1 cellular context compared by ENCODE assay signal in genomic region chr22:40857309-40857851, GRCh38.
TF ChIP-seq lines count a peak whose summit lies in the region.

No MANE protein-coding gene starts in this region.

TF ChIP-seq in endothelial cell of umbilical vein, 7 proteins besides CTCF, POLR2A, EP300 and RAD21:
- TF ChIP-seq, protein P1, sequence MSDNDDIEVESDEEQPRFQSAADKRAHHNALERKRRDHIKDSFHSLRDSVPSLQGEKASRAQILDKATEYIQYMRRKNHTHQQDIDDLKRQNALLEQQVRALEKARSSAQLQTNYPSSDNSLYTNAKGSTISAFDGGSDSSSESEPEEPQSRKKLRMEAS (IDR thresholded peaks at IDR 0.05; ENCODE audit: insufficient read depth, insufficient read length), result no peak
- TF ChIP-seq FOS (IDR thresholded peaks at IDR 0.05; ENCODE audit: borderline replicate concordance, insufficient read depth, low read length), result no peak
- TF ChIP-seq EZH2 (IDR thresholded peaks at IDR 0.05; ENCODE audit: borderline replicate concordance, low read depth, low read length, severe bottlenecking), result no peak
- no peak for TF ChIP-seq GATA2 (IDR thresholded peaks at IDR 0.05; ENCODE audit: insufficient read depth, insufficient read length, low read depth, low read length)
- no peak for TF ChIP-seq POLR2AphosphoS5 (IDR thresholded peaks at IDR 0.05; ENCODE audit: insufficient read depth, low read depth, low read length)
- TF ChIP-seq MYC (IDR thresholded peaks at IDR 0.05; ENCODE audit: low read depth, low read length), result no peak
- TF ChIP-seq JUN (IDR thresholded peaks at IDR 0.05; ENCODE audit: borderline replicate concordance, insufficient read depth, insufficient read length, low read depth), result no peak
TF ChIP-seq in endothelial cell of umbilical vein: peak in this region for 0.
